1 cellular context compared by ENCODE assay signal in genomic region chr10:79077488-79078173, GRCh38.
TF ChIP-seq lines count a peak whose summit lies in the region.

No MANE protein-coding gene starts in this region.

TF ChIP-seq in WTC11, 78 proteins besides CTCF, POLR2A, EP300 and RAD21 (continued from another document):
- TF ChIP-seq, protein P1, sequence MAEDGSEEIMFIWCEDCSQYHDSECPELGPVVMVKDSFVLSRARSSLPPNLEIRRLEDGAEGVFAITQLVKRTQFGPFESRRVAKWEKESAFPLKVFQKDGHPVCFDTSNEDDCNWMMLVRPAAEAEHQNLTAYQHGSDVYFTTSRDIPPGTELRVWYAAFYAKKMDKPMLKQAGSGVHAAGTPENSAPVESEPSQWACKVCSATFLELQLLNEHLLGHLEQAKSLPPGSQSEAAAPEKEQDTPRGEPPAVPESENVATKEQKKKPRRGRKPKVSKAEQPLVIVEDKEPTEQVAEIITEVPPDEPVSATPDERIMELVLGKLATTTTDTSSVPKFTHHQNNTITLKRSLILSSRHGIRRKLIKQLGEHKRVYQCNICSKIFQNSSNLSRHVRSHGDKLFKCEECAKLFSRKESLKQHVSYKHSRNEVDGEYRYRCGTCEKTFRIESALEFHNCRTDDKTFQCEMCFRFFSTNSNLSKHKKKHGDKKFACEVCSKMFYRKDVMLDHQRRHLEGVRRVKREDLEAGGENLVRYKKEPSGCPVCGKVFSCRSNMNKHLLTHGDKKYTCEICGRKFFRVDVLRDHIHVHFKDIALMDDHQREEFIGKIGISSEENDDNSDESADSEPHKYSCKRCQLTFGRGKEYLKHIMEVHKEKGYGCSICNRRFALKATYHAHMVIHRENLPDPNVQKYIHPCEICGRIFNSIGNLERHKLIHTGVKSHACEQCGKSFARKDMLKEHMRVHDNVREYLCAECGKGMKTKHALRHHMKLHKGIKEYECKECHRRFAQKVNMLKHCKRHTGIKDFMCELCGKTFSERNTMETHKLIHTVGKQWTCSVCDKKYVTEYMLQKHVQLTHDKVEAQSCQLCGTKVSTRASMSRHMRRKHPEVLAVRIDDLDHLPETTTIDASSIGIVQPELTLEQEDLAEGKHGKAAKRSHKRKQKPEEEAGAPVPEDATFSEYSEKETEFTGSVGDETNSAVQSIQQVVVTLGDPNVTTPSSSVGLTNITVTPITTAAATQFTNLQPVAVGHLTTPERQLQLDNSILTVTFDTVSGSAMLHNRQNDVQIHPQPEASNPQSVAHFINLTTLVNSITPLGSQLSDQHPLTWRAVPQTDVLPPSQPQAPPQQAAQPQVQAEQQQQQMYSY (CRISPR knock-in tag; IDR thresholded peaks at IDR 0.05) = no peak
- TF ChIP-seq OVOL2 (CRISPR knock-in tag; IDR thresholded peaks at IDR 0.05; ENCODE audit: borderline replicate concordance) (no peak), ATF1 (CRISPR knock-in tag; IDR thresholded peaks at IDR 0.05) (no peak), ATF6 (CRISPR knock-in tag; IDR thresholded peaks at IDR 0.05) (no peak), ZNF396 (CRISPR knock-in tag; IDR thresholded peaks at IDR 0.05; ENCODE audit: borderline replicate concordance) (no peak), GTF2I (CRISPR knock-in tag; conservative IDR thresholded peaks at IDR 0.05) (no peak), SMAD3 (CRISPR knock-in tag; IDR thresholded peaks at IDR 0.05; ENCODE audit: borderline replicate concordance) (no peak), ZNF423 (CRISPR knock-in tag; IDR thresholded peaks at IDR 0.05) (no peak), ZSCAN18 (CRISPR knock-in tag; IDR thresholded peaks at IDR 0.05) (no peak)
- TF ChIP-seq, protein P2, sequence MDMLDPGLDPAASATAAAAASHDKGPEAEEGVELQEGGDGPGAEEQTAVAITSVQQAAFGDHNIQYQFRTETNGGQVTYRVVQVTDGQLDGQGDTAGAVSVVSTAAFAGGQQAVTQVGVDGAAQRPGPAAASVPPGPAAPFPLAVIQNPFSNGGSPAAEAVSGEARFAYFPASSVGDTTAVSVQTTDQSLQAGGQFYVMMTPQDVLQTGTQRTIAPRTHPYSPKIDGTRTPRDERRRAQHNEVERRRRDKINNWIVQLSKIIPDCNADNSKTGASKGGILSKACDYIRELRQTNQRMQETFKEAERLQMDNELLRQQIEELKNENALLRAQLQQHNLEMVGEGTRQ (CRISPR knock-in tag; IDR thresholded peaks at IDR 0.05) = no peak
- TF ChIP-seq, protein P3, sequence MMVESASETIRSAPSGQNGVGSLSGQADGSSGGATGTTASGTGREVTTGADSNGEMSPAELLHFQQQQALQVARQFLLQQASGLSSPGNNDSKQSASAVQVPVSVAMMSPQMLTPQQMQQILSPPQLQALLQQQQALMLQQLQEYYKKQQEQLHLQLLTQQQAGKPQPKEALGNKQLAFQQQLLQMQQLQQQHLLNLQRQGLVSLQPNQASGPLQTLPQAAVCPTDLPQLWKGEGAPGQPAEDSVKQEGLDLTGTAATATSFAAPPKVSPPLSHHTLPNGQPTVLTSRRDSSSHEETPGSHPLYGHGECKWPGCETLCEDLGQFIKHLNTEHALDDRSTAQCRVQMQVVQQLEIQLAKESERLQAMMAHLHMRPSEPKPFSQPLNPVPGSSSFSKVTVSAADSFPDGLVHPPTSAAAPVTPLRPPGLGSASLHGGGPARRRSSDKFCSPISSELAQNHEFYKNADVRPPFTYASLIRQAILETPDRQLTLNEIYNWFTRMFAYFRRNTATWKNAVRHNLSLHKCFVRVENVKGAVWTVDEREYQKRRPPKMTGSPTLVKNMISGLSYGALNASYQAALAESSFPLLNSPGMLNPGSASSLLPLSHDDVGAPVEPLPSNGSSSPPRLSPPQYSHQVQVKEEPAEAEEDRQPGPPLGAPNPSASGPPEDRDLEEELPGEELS (CRISPR knock-in tag; IDR thresholded peaks at IDR 0.05) = no peak
